22 cellular contexts compared by ENCODE assay signal in genomic region chr13:88656751-88657150, GRCh38.
"Had no signal": no experiment of that assay in that cellular context is flagged by ENCODE, and none has a peak within 500 bp of the region (broad histone marks: within the 10 kb centered on the region; RNA-seq: fewer than 3 reads in every experiment).

No MANE protein-coding gene starts in this region.

- H3K4me1 ChIP-seq: heart right ventricle, lower lobe of right lung, spleen had no signal

- H3K27me3 ChIP-seq: heart right ventricle, spleen had no signal

- H3K4me3 ChIP-seq: heart right ventricle, lower lobe of right lung, spleen, thoracic aorta had no signal

- H3K27ac ChIP-seq: epithelial cell of prostate, heart right ventricle, lower lobe of right lung, spleen, thoracic aorta had no signal

- ATAC-seq: activated T-cell treated with anti-CD3 and anti-CD28 coated beads, Interleukin-2, amount 50 U/mL, for 4 hours; heart right ventricle; left cardiac atrium; lower lobe of right lung; natural killer cell treated with Interleukin-12 subunit alpha and Interleukin-12 subunit beta and Interleukin-15 and Interleukin-18, amount 100 ng/mL, for 72 hours had no signal

- H3K36me3 ChIP-seq: heart right ventricle, lower lobe of right lung, spleen, thoracic aorta had no signal

- H3K9me3 ChIP-seq: lower lobe of right lung, thoracic aorta had no signal

- DNase-seq: activated CD4-positive, alpha-beta T cell treated with anti-CD3 and anti-CD28 coated beads for 4 hours; activated CD4-positive, alpha-beta T cell treated with anti-CD3 and anti-CD28 coated beads, Interleukin-2, amount 50 U/mL, for 48 hours; activated CD4-positive, CD25-positive, alpha-beta regulatory T cell; activated CD8-positive, alpha-beta memory T cell treated with anti-CD3 and anti-CD28 coated beads, Interleukin-2, amount 50 U/mL, for 48 hours; activated naive CD4-positive, alpha-beta T cell treated with anti-CD3 and anti-CD28 coated beads for 36 hours; activated naive CD8-positive, alpha-beta T cell treated with anti-CD3 and anti-CD28 coated beads, Interleukin-2, amount 10 ng/mL, durations not matched to agents 7 days and 5 days; activated T-cell treated with anti-CD3 and anti-CD28 coated beads, Interleukin-2, amount 50 U/mL, for 4 hours; amniotic stem cell; cortex of kidney; endodermal cell; heart right ventricle; islet precursor cell; left cardiac atrium; lower lobe of right lung; retina; spleen; stimulated activated CD4-positive, alpha-beta T cell treated with anti-CD3 and anti-CD28 coated beads, Interleukin-4, amount 100 ng/mL, for 24 hours; stimulated activated naive CD4-positive, alpha-beta T cell treated with Interleukin-2 at 50 U/mL for 16 hours; T1000 had no signal
